Comparison of ENCODE assay signal across 21 cellular contexts in the genomic region with DNA sequence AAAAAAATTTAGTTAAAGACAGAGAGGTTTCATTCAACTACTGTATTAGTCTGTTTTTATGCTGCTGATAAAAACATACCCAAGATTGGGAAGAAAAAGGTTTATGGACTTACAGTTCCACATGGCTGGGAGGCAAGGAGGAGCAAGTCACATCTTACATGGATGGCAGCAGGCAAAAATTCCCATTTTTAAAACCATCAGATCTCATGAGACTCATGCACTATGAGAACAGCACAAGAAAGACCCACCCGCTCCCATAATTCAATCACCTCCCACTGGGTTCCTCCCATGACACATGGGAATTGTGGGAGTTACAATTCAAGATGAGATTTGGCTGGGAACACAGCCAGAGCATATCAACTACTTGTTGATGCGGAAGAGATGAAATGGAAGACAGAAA. TPM values are rescaled to one million over a fixed set of nuclear protein-coding genes. Genes with fewer than 3 reads are reported as not detected.
"Had no signal": no experiment of that assay in that cellular context is flagged by ENCODE, and none has a peak within 500 bp of the region (broad histone marks: within the 10 kb centered on the region; RNA-seq: fewer than 3 reads in every experiment).

No MANE protein-coding gene starts in this region.

- H3K27ac ChIP-seq: RWPE1, SJCRH30 had no signal

- H3K4me3 ChIP-seq: SJCRH30 had no signal

- ATAC-seq: Panc1, PC-3, SK-N-SH treated with all-trans-retinoic acid at 6 μM for 48 hours had no signal

- H3K27me3 ChIP-seq: SJCRH30 had no signal

- H3K4me1 ChIP-seq: SJCRH30 had no signal

- DNase-seq: Karpas-422, KG1, MM.1S, NCI-H1092 treated with DMSO at 0.1 percent for 48 hours, NCI-H1436, NCI-H187, NCI-H2029, NCI-H2081 treated with DMSO at 0.1 percent for 48 hours, NCI-H2227 treated with DMSO at 0.1 percent for 48 hours, NCI-H446, NCI-H510A, NCI-H524 treated with DMSO at 0.1 percent for 48 hours, NCI-H69, NCI-H774, PC-3, SHP77 treated with DMSO at 0.1 percent for 48 hours, SJCRH30 had no signal

- H3K9me3 ChIP-seq: SJCRH30 had no signal

RNA-seq across cellular contexts. Expression of a gene that starts 9.2 kb away (rescaled TPM):
- total RNA-seq: HT-29 had no signal
